Comparison of ENCODE assay signal across 11 cellular contexts in genomic region chrX:132740316-132741123, GRCh38.
DNase-seq lines count a peak whose midpoint lies in the region; ATAC-seq and TF ChIP-seq lines count a peak whose summit lies in the region.
"Had no signal": no experiment of that assay in that cellular context is flagged by ENCODE, and none has a peak within 500 bp of the region (broad histone marks: within the 10 kb centered on the region; RNA-seq: fewer than 3 reads in every experiment).

No MANE protein-coding gene starts in this region.

- H2AFZ ChIP-seq in fibroblast of lung (ENCODE audit: low read length) = no peak overlapping the region

- H3K9me3 Mint-ChIP-seq in MCF 10A (ENCODE audit: unreplicated experiment) = no peaks in the 10 kb centered on the region
- H3K9me3 Mint-ChIP-seq in activated CD4-positive, alpha-beta memory T cell treated with anti-CD3 and anti-CD28 coated beads, Interleukin-2, amount 10 ng/mL, durations not matched to agents 7 days and 5 days = no peaks in the 10 kb centered on the region
- H3K9me3 Mint-ChIP-seq: activated naive CD8-positive, alpha-beta T cell treated with anti-CD3 and anti-CD28 coated beads, Interleukin-2, amount 10 ng/mL, durations not matched to agents 7 days and 5 days; T-helper 2 cell treated with Interferon-gamma antibody and Interleukin-4, amounts not matched to agents 5 μg/mL and 100 μg/mL, for 36 hours had no signal

- peaks cover 6% of the 10 kb centered on the region for H3K4me1 Mint-ChIP-seq in MCF 10A (ENCODE audit: insufficient read depth, unreplicated experiment)
- H3K4me1 Mint-ChIP-seq in activated CD4-positive, alpha-beta memory T cell treated with anti-CD3 and anti-CD28 coated beads, Interleukin-2, amount 10 ng/mL, durations not matched to agents 7 days and 5 days = peaks cover 50% of the 10 kb centered on the region

- ATAC-seq in HG03039 (IDR thresholded peaks at IDR 0.05; ENCODE audit: unreplicated experiment) = no peak

- no peaks in the 10 kb centered on the region for H3K79me2 ChIP-seq in fibroblast of lung (ENCODE audit: control insufficient read depth, insufficient read depth, low read length)

- no peaks in the 10 kb centered on the region for H3K36me3 Mint-ChIP-seq in MCF 10A (ENCODE audit: insufficient read depth, unreplicated experiment)
- no peaks in the 10 kb centered on the region for H3K36me3 Mint-ChIP-seq in activated CD4-positive, alpha-beta memory T cell treated with anti-CD3 and anti-CD28 coated beads, Interleukin-2, amount 10 ng/mL, durations not matched to agents 7 days and 5 days (ENCODE audit: low read depth)
- H3K36me3 Mint-ChIP-seq: activated naive CD8-positive, alpha-beta T cell treated with anti-CD3 and anti-CD28 coated beads, Interleukin-2, amount 10 ng/mL, durations not matched to agents 7 days and 5 days had no signal

- peaks cover 0 to 59% of the 10 kb centered on the region in 2 donors for H3K27me3 ChIP-seq in breast epithelium
- no peaks in the 10 kb centered on the region for H3K27me3 ChIP-seq in fibroblast of lung (ENCODE audit: control insufficient read depth, insufficient read depth, low read length)

- TF ChIP-seq POLR2A in breast epithelium (IDR thresholded peaks at IDR 0.05) = no peak

- POLR2A ChIA-PET in MCF 10A (lab: Yijun Ruan, JAX) = interaction anchor here (0.9 kb wide), 1 partner anchor 11 kb away, joined by 3 read pairs; no protein-coding TSS in a partner anchor
- POLR2A ChIA-PET in activated CD4-positive, alpha-beta memory T cell treated with anti-CD3 and anti-CD28 coated beads, Interleukin-2, amount 10 ng/mL, durations not matched to agents 7 days and 5 days (lab: Charles Lee) = no interaction called here

- H3K27me3 Mint-ChIP-seq in MCF 10A (ENCODE audit: insufficient read depth, unreplicated experiment) = peaks cover 63% of the 10 kb centered on the region
- H3K27me3 Mint-ChIP-seq in activated CD4-positive, alpha-beta memory T cell treated with anti-CD3 and anti-CD28 coated beads, Interleukin-2, amount 10 ng/mL, durations not matched to agents 7 days and 5 days = no peaks in the 10 kb centered on the region

- no peak overlapping the region for H3K4me2 ChIP-seq in fibroblast of lung (ENCODE audit: extremely low read depth, insufficient read depth, low read length)

- BruUV-seq in MCF 10A (replicated peaks; lab: Mats Ljungman, UMichigan) = no TSS peak

- H3K36me3 ChIP-seq in breast epithelium (no peaks in the 10 kb centered on the region), fibroblast of lung (ENCODE audit: control insufficient read depth, insufficient read depth, low read length) (no peaks in the 10 kb centered on the region)

- H3K27ac ChIP-seq in breast epithelium = no peak overlapping the region
- H3K27ac ChIP-seq in fibroblast of lung (ENCODE audit: insufficient read depth, low read length) = no peak overlapping the region

- intact Hi-C loops in MCF 10A (cut with micrococcal nuclease) (loop anchor here (1.0 to 2.0 kb wide), 3 partner anchors 200 to 265 kb away; partner anchors contain the start of gene HS6ST2), breast epithelium (cut with DNase I; ENCODE audit: low total_unique reads) (no loop called here)

- H3K4me1 ChIP-seq in breast epithelium (no peaks in the 10 kb centered on the region), fibroblast of lung (ENCODE audit: control insufficient read depth, extremely low read depth, insufficient read depth, low read length) (no peaks in the 10 kb centered on the region)

- TF ChIP-seq CTCF in MCF 10A (IDR thresholded peaks at IDR 0.05; ENCODE audit: unreplicated experiment) = peak; percentile 83
- TF ChIP-seq CTCF in breast epithelium (IDR thresholded peaks at IDR 0.05) = peak in 1 of 3 donors; percentile 25
- peak; percentile 25 to 68 for TF ChIP-seq CTCF in fibroblast of lung (conservative IDR thresholded peaks at IDR 0.05 in 1 of 2, IDR thresholded peaks at IDR 0.05 in 1 of 2; ENCODE audit: low read depth in 1 of 2, low read length in 2 of 2)

- H3K9me3 ChIP-seq in breast epithelium (no peaks in the 10 kb centered on the region), fibroblast of lung (ENCODE audit: control insufficient read depth, insufficient read depth, low read depth, low read length) (no peaks in the 10 kb centered on the region)

- no peak overlapping the region for H3K27ac Mint-ChIP-seq in MCF 10A (ENCODE audit: low read depth, unreplicated experiment)
- H3K27ac Mint-ChIP-seq in activated CD4-positive, alpha-beta memory T cell treated with anti-CD3 and anti-CD28 coated beads, Interleukin-2, amount 10 ng/mL, durations not matched to agents 7 days and 5 days = no peak overlapping the region
- H3K27ac Mint-ChIP-seq: activated naive CD8-positive, alpha-beta T cell treated with anti-CD3 and anti-CD28 coated beads, Interleukin-2, amount 10 ng/mL, durations not matched to agents 7 days and 5 days; T-helper 2 cell treated with Interferon-gamma antibody and Interleukin-4, amounts not matched to agents 5 μg/mL and 100 μg/mL, for 36 hours had no signal

- DNase-seq in MCF 10A (ENCODE audit: unreplicated experiment) (peak; percentile 28), breast epithelium (ENCODE audit: low spot score in 2 of 2) (no peak), OCI-M1 (lab: John Stamatoyannopoulos, UW) (peak; percentile 13), fibroblast of lung (ENCODE audit: low read depth in 2 of 2) (peak in 1 of 2 donors; percentile 12), superior temporal gyrus (ENCODE audit: extremely low spot score) (peak; percentile 35)
- DNase-seq in activated CD4-positive, CD25-positive, alpha-beta regulatory T cell (lab: John Stamatoyannopoulos, UW) = no peak
- DNase-seq in activated CD4-positive, alpha-beta memory T cell treated with anti-CD3 and anti-CD28 coated beads, Interleukin-2, amount 10 ng/mL, durations not matched to agents 7 days and 5 days = no peak
- DNase-seq: activated naive CD8-positive, alpha-beta T cell treated with anti-CD3 and anti-CD28 coated beads, Interleukin-2, amount 10 ng/mL, durations not matched to agents 7 days and 5 days; HCEC 1CT had no signal

- no peak overlapping the region for H3K9ac ChIP-seq in fibroblast of lung (ENCODE audit: insufficient read depth, low read length)

- no peaks in the 10 kb centered on the region for H4K20me1 ChIP-seq in fibroblast of lung (ENCODE audit: control insufficient read depth, extremely low read depth, insufficient read depth, low read length)

- H3K4me3 Mint-ChIP-seq in MCF 10A (ENCODE audit: unreplicated experiment) = no peak overlapping the region
- H3K4me3 Mint-ChIP-seq in activated CD4-positive, alpha-beta memory T cell treated with anti-CD3 and anti-CD28 coated beads, Interleukin-2, amount 10 ng/mL, durations not matched to agents 7 days and 5 days = no peak overlapping the region
- H3K4me3 Mint-ChIP-seq: activated naive CD8-positive, alpha-beta T cell treated with anti-CD3 and anti-CD28 coated beads, Interleukin-2, amount 10 ng/mL, durations not matched to agents 7 days and 5 days; T-helper 2 cell treated with Interferon-gamma antibody and Interleukin-4, amounts not matched to agents 5 μg/mL and 100 μg/mL, for 36 hours had no signal

- H3K4me3 ChIP-seq in breast epithelium (no peak overlapping the region), fibroblast of lung (replicated peaks in 1 of 4; ENCODE audit: control extremely low read depth in 1 of 4, insufficient read depth in 1 of 4, low read depth in 3 of 4, low read length in 4 of 4) (no peak overlapping the region)

- CTCF ChIA-PET in MCF 10A (lab: Yijun Ruan, JAX) = interaction anchor here (0.6 to 2.2 kb wide), 47 partner anchors 8 to 930 kb away, joined by 3 to 26 read pairs (median 4); no protein-coding TSS in a partner anchor
- CTCF ChIA-PET in activated CD4-positive, alpha-beta memory T cell treated with anti-CD3 and anti-CD28 coated beads, Interleukin-2, amount 10 ng/mL, durations not matched to agents 7 days and 5 days (lab: Charles Lee) = interaction anchor here (1.0 to 1.3 kb wide), 2 partner anchors 10 to 265 kb away, joined by 3 to 4 read pairs; no protein-coding TSS in a partner anchor

Comparison
In these comparisons a context has a peak if more than half of its experiments do, and no peak if none do; other contexts are left out.
1. DNase-seq: peak in MCF 10A (single experiment), OCI-M1 (single experiment) and superior temporal gyrus (single experiment); none in breast epithelium (0 of 2), activated CD4-positive, CD25-positive, alpha-beta regulatory T cell (0 of 4) and activated CD4-positive, alpha-beta memory T cell treated with anti-CD3 and anti-CD28 coated beads, Interleukin-2, amount 10 ng/mL, durations not matched to agents 7 days and 5 days (single experiment).